8 cellular contexts compared by ENCODE assay signal in genomic region chr10:62242965-62243646, GRCh38. TPM values are rescaled to one million over a fixed set of nuclear protein-coding genes. Genes with fewer than 3 reads are reported as not detected.
A peak's percentile ranks its signal among the peaks of the same experiment; 100 is the strongest.
DNase-seq lines count a peak whose midpoint lies in the region; ATAC-seq, FAIRE-seq and TF ChIP-seq lines count a peak whose summit lies in the region.
"Not testable (repeated sequence)": the region's sequence is repeated elsewhere in the genome, so short reads cannot be mapped to it uniquely, and the experiment has no call there.

No MANE protein-coding gene starts in this region.

- H3K79me2 ChIP-seq in astrocyte (ENCODE audit: insufficient read depth, low read length): not testable (repeated sequence)

- not testable (repeated sequence) for H3K27me3 ChIP-seq in SJCRH30; astrocyte (ENCODE audit: insufficient read depth, low read length); cardiac muscle cell; pancreas

- FAIRE-seq in astrocyte (lab: Jason Lieb, UNC): peak; percentile 96
- peak; percentile 20 for FAIRE-seq in pancreas (lab: Jason Lieb, UNC)

- not testable (repeated sequence) for H2AFZ ChIP-seq in astrocyte (ENCODE audit: low read depth, low read length)

- WGBS in pancreas, 2 donors: 72 to 75% methylated on average over 4 of the region's 4 CpGs

- H3K27ac ChIP-seq in SJCRH30 (peak overlapping the region; percentile 60), astrocyte (ENCODE audit: low read depth, low read length) (peak overlapping the region; percentile 59), cardiac muscle cell (peak overlapping the region; percentile 54), pancreas (peak overlapping the region in 2 of 4 donors; percentile 12 to 21)

- H3K4me1 ChIP-seq in SJCRH30: peaks cover 10% of the 10 kb centered on the region
- H3K4me1 ChIP-seq in astrocyte (ENCODE audit: insufficient read depth, low read length): peaks cover 17% of the 10 kb centered on the region
- H3K4me1 ChIP-seq in cardiac muscle cell (ENCODE audit: low read depth); pancreas: not testable (repeated sequence)

- peak overlapping the region; percentile 23 for H3K9ac ChIP-seq in astrocyte (ENCODE audit: low read length)

- intact Hi-C loops in pancreas (cut with DNase I): not testable (repeated sequence)

- H3K4me3 ChIP-seq in AG09309 (ENCODE audit: control insufficient read depth, low read depth, low read length): peak overlapping the region; percentile 12
- not testable (repeated sequence) for H3K4me3 ChIP-seq in SJCRH30; astrocyte (ENCODE audit: insufficient read depth, low read depth, low read length); cardiac muscle cell; pancreas

- ATAC-seq in GM18858 (IDR thresholded peaks at IDR 0.05; ENCODE audit: unreplicated experiment) (peak; percentile 82), HG02610 (IDR thresholded peaks at IDR 0.05; ENCODE audit: unreplicated experiment) (peak; percentile 92), pancreas (peak in 3 of 4 donors; percentile 66 to 87 (median 79))

- DNase-seq in AG09309 (ENCODE audit: low read depth) (peak; percentile 90), HS-5 (ENCODE audit: low read depth) (peak; percentile 93), SJCRH30 (peak; percentile 42 to 82), astrocyte (ENCODE audit: low read depth) (peak; percentile 94), cardiac muscle cell (ENCODE audit: low read depth in 1 of 2, low spot score in 1 of 2) (peak in 1 of 2 donors; percentile 96)
- DNase-seq in pancreas: not testable (repeated sequence)

- not testable (repeated sequence) for H3K36me3 ChIP-seq in SJCRH30; astrocyte (ENCODE audit: insufficient read depth, low read length); cardiac muscle cell; pancreas

- H3K9me3 Mint-ChIP-seq in astrocyte (ENCODE audit: unreplicated experiment): not testable (repeated sequence)

- TF ChIP-seq CTCF in AG09309 (IDR thresholded peaks at IDR 0.05; ENCODE audit: control insufficient read depth, insufficient read depth, low read depth, low read length, missing control alignments); astrocyte (IDR thresholded peaks at IDR 0.05; ENCODE audit: insufficient read depth, low read depth, low read length); cardiac muscle cell (IDR thresholded peaks at IDR 0.05; ENCODE audit: low read depth, low read length); pancreas (IDR thresholded peaks at IDR 0.05): not testable (repeated sequence)

- not testable (repeated sequence) for H3K9me3 ChIP-seq in SJCRH30 (replicated peaks); astrocyte (ENCODE audit: insufficient read depth, low read depth, low read length); cardiac muscle cell (ENCODE audit: low read depth); pancreas

- H4K20me1 ChIP-seq in astrocyte (ENCODE audit: insufficient read depth, low read length): not testable (repeated sequence)

- peak overlapping the region; percentile 69 for H3K27ac Mint-ChIP-seq in astrocyte (ENCODE audit: unreplicated experiment)

- peak overlapping the region; percentile 77 for H3K4me2 ChIP-seq in astrocyte (ENCODE audit: low read length)

- H3K27me3 Mint-ChIP-seq in astrocyte (ENCODE audit: low read depth, unreplicated experiment): not testable (repeated sequence)

- H3K4me1 Mint-ChIP-seq in astrocyte (ENCODE audit: low read depth, unreplicated experiment): peaks cover 26% of the 10 kb centered on the region

- H3K36me3 Mint-ChIP-seq in astrocyte (ENCODE audit: low read depth, unreplicated experiment): not testable (repeated sequence)

- H3K4me3 Mint-ChIP-seq in astrocyte (ENCODE audit: unreplicated experiment): peak overlapping the region; percentile 55

RNA-seq across cellular contexts. Expression of gene RTKN2, which starts 25.5 kb away (rescaled TPM):
- total RNA-seq in SJCRH30 (2014; rRNA removed; shearing (Covaris generic)): 11.7 and 13.3 TPM in 2 replicates
- 8.4 and 8.9 TPM in 2 replicates for total RNA-seq in astrocyte
- total RNA-seq in cardiac muscle cell: 1.2 and 4.4 TPM in 2 replicates
- polyA plus RNA-seq in cardiac muscle cell: 1.1 and 5.3 TPM in 2 replicates
- total RNA-seq in pancreas: under 1 TPM in 5 of 6 donors, not detected in 1; 0.04 to 0.31 (median 0.14) TPM
- under 1 TPM; 0.16 to 0.19 TPM for polyA plus RNA-seq in pancreas
